23 cellular contexts compared by ENCODE assay signal in the genomic region with DNA sequence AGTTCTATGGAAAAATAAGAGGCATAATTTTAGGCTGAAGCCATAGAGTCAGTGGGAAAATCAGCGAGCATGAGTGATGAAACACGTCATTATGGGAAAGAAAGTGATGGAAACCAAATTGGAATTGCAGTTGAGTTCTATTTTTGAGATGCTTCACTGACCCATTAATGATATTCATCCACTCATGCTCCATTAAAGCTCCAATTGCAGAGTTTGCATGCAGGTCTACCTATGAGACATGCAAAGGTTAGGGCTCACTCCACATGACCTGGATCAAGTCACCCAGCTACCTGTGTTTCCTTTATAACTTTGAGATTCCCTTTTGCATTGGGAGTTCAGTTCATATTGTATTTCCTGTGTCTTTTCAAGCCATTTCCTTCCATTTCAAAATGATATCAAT. TPM values are rescaled to one million over a fixed set of nuclear protein-coding genes. Genes with fewer than 3 reads are reported as not detected.
DNase-seq lines count a peak whose midpoint lies in the region; ATAC-seq, FAIRE-seq and TF ChIP-seq lines count a peak whose summit lies in the region.
"Had no signal": no experiment of that assay in that cellular context is flagged by ENCODE, and none has a peak within 500 bp of the region (broad histone marks: within the 10 kb centered on the region; RNA-seq: fewer than 3 reads in every experiment).

No MANE protein-coding gene starts in this region.

- POLR2A ChIA-PET in GM12878 (lab: Charles Lee): no interaction called here

- no peak for TF ChIP-seq CTCF in GM12878 (IDR thresholded peaks at IDR 0.05 in 2 of 3, conservative IDR thresholded peaks at IDR 0.05 in 1 of 3; ENCODE audit: control insufficient read depth in 2 of 3, extremely low read depth in 1 of 3, insufficient read depth in 1 of 3, low read depth in 3 of 3, low read length in 3 of 3)
- no peak for TF ChIP-seq CTCF in neural cell (IDR thresholded peaks at IDR 0.05; ENCODE audit: poor library complexity, severe bottlenecking)

- no peak overlapping the region for H3K4me3 ChIP-seq in GM12878
- H3K4me3 ChIP-seq in neural cell (ENCODE audit: low read length): no peak overlapping the region
- H3K4me3 ChIP-seq: A549; BLaER1 treated with 17β-estradiol and CSF1 and Interleukin-3, amounts not matched to agents 10 nM and 100 nM; HAP-1 had no signal

- H3F3A ChIP-seq in neural cell (ENCODE audit: insufficient read depth, low read length, poor library complexity, severe bottlenecking): no peaks in the 10 kb centered on the region

- H4K20me1 ChIP-seq in GM12878 (ENCODE audit: control insufficient read depth, insufficient read depth) (no peaks in the 10 kb centered on the region), neural cell (ENCODE audit: insufficient read depth) (no peaks in the 10 kb centered on the region)
- H4K20me1 ChIP-seq: BLaER1 treated with 17β-estradiol and CSF1 and Interleukin-3, amounts not matched to agents 10 nM and 100 nM had no signal

- no peak overlapping the region for H3K4me2 ChIP-seq in GM12878 (ENCODE audit: control insufficient read depth, insufficient read depth)
- no peak overlapping the region for H3K4me2 ChIP-seq in neural cell (ENCODE audit: low read length)
- H3K4me2 ChIP-seq: A549; BLaER1 treated with 17β-estradiol and CSF1 and Interleukin-3, amounts not matched to agents 10 nM and 100 nM had no signal

- RAD21 ChIA-PET in GM12878 (lab: Charles Lee; ENCODE audit: unreplicated experiment): no interaction called here

- DNase-seq in DMS79 treated with DMSO at 0.1 percent for 48 hours (lab: John Stamatoyannopoulos, UW): peak; percentile 4
- DNase-seq in GM12878 (ENCODE audit: low read depth, low spot score): no peak
- DNase-seq in NCI-H226: no peak
- no peak for DNase-seq in activated naive CD4-positive, alpha-beta T cell treated with anti-CD3 and anti-CD28 coated beads, Interleukin-2, amount 50 U/mL, for 16 hours
- DNase-seq: 8988T; ACHN; AML-193; BE2C; CD4-positive, alpha-beta T cell; CD8-positive, alpha-beta memory T cell; DMS 273 treated with DMSO at 0.1 percent for 48 hours; DND-41; GOT3; HFFc6 had no signal

- H3K79me2 ChIP-seq in GM12878 (ENCODE audit: control insufficient read depth, insufficient read depth, low read length): no peaks in the 10 kb centered on the region
- H3K79me2 ChIP-seq in neural cell (replicated peaks; ENCODE audit: insufficient read depth, low read length): no peaks in the 10 kb centered on the region

- H3K27ac ChIP-seq in GM12878 (ENCODE audit: control insufficient read depth, insufficient read depth): no peak overlapping the region
- H3K27ac ChIP-seq in neural cell (ENCODE audit: low read length): peak overlapping the region; percentile 53
- H3K27ac ChIP-seq: A549; BLaER1 treated with 17β-estradiol and CSF1 and Interleukin-3, amounts not matched to agents 10 nM and 100 nM had no signal

- H3K9me3 ChIP-seq in GM12878 (replicated peaks; ENCODE audit: control insufficient read depth, insufficient read depth, low read length): no peaks in the 10 kb centered on the region
- no peaks in the 10 kb centered on the region for H3K9me3 ChIP-seq in neural cell (ENCODE audit: low read length)
- H3K9me3 ChIP-seq: A549, BE2C, HAP-1 had no signal

- ATAC-seq in GM12878 (no peak), GM18873 (IDR thresholded peaks at IDR 0.05; ENCODE audit: low FRiP score, unreplicated experiment) (no peak)
- ATAC-seq: A549 had no signal

- SMC1A ChIA-PET in GM12878 (lab: Charles Lee; ENCODE audit: uncharacterized antibody, unreplicated experiment): interaction anchor here (0.7 kb wide), 1 partner anchor 163 kb away, joined by 3 read pairs; no protein-coding TSS in a partner anchor

- TF ChIP-seq RAD21 in GM12878 (IDR thresholded peaks at IDR 0.05; ENCODE audit: insufficient read depth, low read depth, low read length): no peak
- TF ChIP-seq RAD21 in neural cell (conservative IDR thresholded peaks at IDR 0.05): no peak

- CTCF ChIA-PET in GM12878 (lab: Yijun Ruan, JAX): interaction anchor here (0.6 kb wide), 1 partner anchor 212 kb away, joined by 4 read pairs; no protein-coding TSS in a partner anchor

- no peaks in the 10 kb centered on the region for H3K9me2 ChIP-seq in neural cell (ENCODE audit: insufficient read depth, low read length)

- H2AFZ ChIP-seq in GM12878 (ENCODE audit: control insufficient read depth, low read depth, low read length) (no peak overlapping the region), neural cell (ENCODE audit: low read depth, low read length) (no peak overlapping the region)

- no peak overlapping the region for H3K9ac ChIP-seq in GM12878 (ENCODE audit: control insufficient read depth, insufficient read depth, low read length)
- no peak overlapping the region for H3K9ac ChIP-seq in neural cell (ENCODE audit: low read length)
- H3K9ac ChIP-seq: BLaER1 treated with 17β-estradiol and CSF1 and Interleukin-3, amounts not matched to agents 10 nM and 100 nM had no signal

- no TSS peak for BruUV-seq in GM12878 (replicated peaks; lab: Mats Ljungman, UMichigan)

- H3K27me3 ChIP-seq in GM12878 (replicated peaks in 1 of 2; ENCODE audit: control insufficient read depth in 2 of 2, insufficient read depth in 2 of 2, low read length in 1 of 2) (no peaks in the 10 kb centered on the region; a peak in 1 of 4 replicates), neural cell (ENCODE audit: insufficient read depth, low read depth, low read length) (no peaks in the 10 kb centered on the region)
- H3K27me3 ChIP-seq: BE2C; BLaER1 treated with 17β-estradiol and CSF1 and Interleukin-3, amounts not matched to agents 10 nM and 100 nM had no signal

- peak; percentile 56 for FAIRE-seq in GM12878 (lab: Jason Lieb, UNC)
- FAIRE-seq: A549, D721Med, G401.6, H54 had no signal

- WGBS in GM12878 (ENCODE audit: insufficient coverage, insufficient replicate concordance, low lambda C conversion rate, missing lambda C conversion rate): 0% methylated on average over 2 of the region's 2 CpGs

- TF ChIP-seq EP300 in GM12878 (IDR thresholded peaks at IDR 0.05; ENCODE audit: borderline replicate concordance in 1 of 2, control insufficient read depth in 1 of 2, low read depth in 2 of 2, low read length in 2 of 2) (no peak), neural cell (conservative IDR thresholded peaks at IDR 0.05; ENCODE audit: poor library complexity, severe bottlenecking) (no peak)

- H3K36me3 ChIP-seq in GM12878 (ENCODE audit: control insufficient read depth in 2 of 2, insufficient read depth in 2 of 2, low read length in 1 of 2) (no peaks in the 10 kb centered on the region), neural cell (ENCODE audit: insufficient read depth, low read length) (no peaks in the 10 kb centered on the region)
- H3K36me3 ChIP-seq: BE2C; BLaER1 treated with 17β-estradiol and CSF1 and Interleukin-3, amounts not matched to agents 10 nM and 100 nM; HAP-1 had no signal

- H3K4me1 ChIP-seq in GM12878 (ENCODE audit: control insufficient read depth, insufficient read depth, low read length): no peaks in the 10 kb centered on the region
- H3K4me1 ChIP-seq: A549; BE2C; BLaER1 treated with 17β-estradiol and CSF1 and Interleukin-3, amounts not matched to agents 10 nM and 100 nM had no signal

- in situ Hi-C loops in GM12878 (cut with MboI): no loop called here

- intact Hi-C loops in GM12878 (cut with micrococcal nuclease; ENCODE audit: unreplicated experiment): no loop called here

- no peak for TF ChIP-seq POLR2A in GM12878 (IDR thresholded peaks at IDR 0.05; ENCODE audit: low read depth, low read length)

RNA-seq across cellular contexts. Expression of gene KRTAP2-4, which starts 8.0 kb away (rescaled TPM):
- not detected in 2 replicates for total RNA-seq in GM12878 (2013; cell fraction: nucleolus; rRNA removed)
- total RNA-seq in GM12878 (2014; rRNA removed): not detected in 2 replicates
- total RNA-seq in GM12878 (2014; rRNA removed; fragmentation: Illumina TruSeq; extraction: Trizol): not detected in 2 replicates
- total RNA-seq in GM12878 (2021): not detected in 2 replicates
- not detected for polyA plus RNA-seq in GM12878 (2011; ENCODE audit: low read depth)
- not detected in 2 replicates for polyA plus RNA-seq in GM12878 (2011; rRNA removed)
- polyA plus RNA-seq in GM12878 (2011; cell fraction: cytosol; rRNA removed): not detected in 2 replicates
- not detected in 2 replicates for polyA plus RNA-seq in GM12878 (2011; cell fraction: nucleus; rRNA removed)
- not detected in 2 replicates for polyA plus RNA-seq in GM12878 (2012)
- not detected in 2 replicates for polyA plus RNA-seq in GM12878 (2014; fragmentation: Illumina TruSeq; extraction: Trizol)
- polyA plus RNA-seq in GM12878 (2014; fragmentation: Nextera tagmentation; extraction: Ambion mirVana): not detected
- not detected in 2 replicates for polyA plus RNA-seq in GM12878 (2014; rRNA removed)
- polyA plus RNA-seq in GM12878 (2016; fragmentation: Nextera tagmentation; extraction: Ambion mirVana): not detected
- polyA minus RNA-seq in GM12878 (2011; rRNA and poly(A)+ RNA removed): not detected in 2 replicates
- not detected in 2 replicates for polyA minus RNA-seq in GM12878 (2011; cell fraction: cytosol; rRNA and poly(A)+ RNA removed)
- polyA minus RNA-seq in GM12878 (2011; cell fraction: nucleus; rRNA and poly(A)+ RNA removed): not detected in 2 replicates
- polyA plus RNA-seq in neural cell: not detected in 2 replicates
- polyA minus RNA-seq in neural cell: not detected in 2 replicates
- total RNA-seq: CD4-positive, alpha-beta T cell; CD8-positive, alpha-beta memory T cell; HFFc6 had no signal
- polyA plus RNA-seq: A549; CD14-positive monocyte; CD8-positive, alpha-beta memory T cell had no signal

RNA-seq across cellular contexts. Expression of gene KRTAP4-7, which starts 10.3 kb away (rescaled TPM):
- total RNA-seq in GM12878 (2013; cell fraction: nucleolus; rRNA removed): not detected in 2 replicates
- total RNA-seq in GM12878 (2014; rRNA removed) (not detected in 2 replicates), GM12878 (2014; rRNA removed; fragmentation: Illumina TruSeq; extraction: Trizol) (not detected in 2 replicates), GM12878 (2021) (not detected in 2 replicates)
- not detected for polyA plus RNA-seq in GM12878 (2011; ENCODE audit: low read depth)
- polyA plus RNA-seq in GM12878 (2011; rRNA removed) (not detected in 2 replicates), GM12878 (2014; fragmentation: Illumina TruSeq; extraction: Trizol) (not detected in 2 replicates), GM12878 (2014; fragmentation: Nextera tagmentation; extraction: Ambion mirVana) (not detected), GM12878 (2014; rRNA removed) (not detected in 2 replicates), GM12878 (2016; fragmentation: Nextera tagmentation; extraction: Ambion mirVana) (not detected), neural cell (not detected in 2 replicates)
- polyA plus RNA-seq in GM12878 (2011; cell fraction: cytosol; rRNA removed): not detected in 2 replicates
- polyA plus RNA-seq in GM12878 (2011; cell fraction: nucleus; rRNA removed): not detected in 2 replicates
- 0.11 TPM in 1 of 2 replicates, not detected in the other for polyA plus RNA-seq in GM12878 (2012)
- not detected in 2 replicates for polyA minus RNA-seq in GM12878 (2011; rRNA and poly(A)+ RNA removed)
- polyA minus RNA-seq in GM12878 (2011; cell fraction: cytosol; rRNA and poly(A)+ RNA removed): not detected in 2 replicates
- not detected in 2 replicates for polyA minus RNA-seq in GM12878 (2011; cell fraction: nucleus; rRNA and poly(A)+ RNA removed)
- not detected in 2 replicates for polyA minus RNA-seq in neural cell
- total RNA-seq: CD4-positive, alpha-beta T cell; CD8-positive, alpha-beta memory T cell; HFFc6 had no signal
- polyA plus RNA-seq: A549; CD14-positive monocyte; CD8-positive, alpha-beta memory T cell had no signal

RNA-seq across cellular contexts. Expression of gene KRTAP2-3, which starts 13.8 kb away (rescaled TPM):
- total RNA-seq in GM12878 (2013; cell fraction: nucleolus; rRNA removed): not detected in 2 replicates
- total RNA-seq in GM12878 (2014; rRNA removed): not detected in 2 replicates
- total RNA-seq in GM12878 (2014; rRNA removed; fragmentation: Illumina TruSeq; extraction: Trizol): not detected in 2 replicates
- not detected in 2 replicates for total RNA-seq in GM12878 (2021)
- polyA plus RNA-seq in GM12878 (2011; ENCODE audit: low read depth): not detected
- not detected in 2 replicates for polyA plus RNA-seq in GM12878 (2011; rRNA removed)
- not detected in 2 replicates for polyA plus RNA-seq in GM12878 (2011; cell fraction: cytosol; rRNA removed)
- not detected in 2 replicates for polyA plus RNA-seq in GM12878 (2011; cell fraction: nucleus; rRNA removed)
- polyA plus RNA-seq in GM12878 (2012): not detected in 2 replicates
- not detected in 2 replicates for polyA plus RNA-seq in GM12878 (2014; fragmentation: Illumina TruSeq; extraction: Trizol)
- not detected for polyA plus RNA-seq in GM12878 (2014; fragmentation: Nextera tagmentation; extraction: Ambion mirVana)
- polyA plus RNA-seq in GM12878 (2014; rRNA removed): not detected in 2 replicates
- not detected for polyA plus RNA-seq in GM12878 (2016; fragmentation: Nextera tagmentation; extraction: Ambion mirVana)
- polyA minus RNA-seq in GM12878 (2011; rRNA and poly(A)+ RNA removed): not detected in 2 replicates
- not detected in 2 replicates for polyA minus RNA-seq in GM12878 (2011; cell fraction: cytosol; rRNA and poly(A)+ RNA removed)
- not detected in 2 replicates for polyA minus RNA-seq in GM12878 (2011; cell fraction: nucleus; rRNA and poly(A)+ RNA removed)
- not detected in 2 replicates for polyA plus RNA-seq in neural cell
- not detected in 2 replicates for polyA minus RNA-seq in neural cell
- total RNA-seq: CD4-positive, alpha-beta T cell; CD8-positive, alpha-beta memory T cell had no signal
- polyA plus RNA-seq: A549; CD14-positive monocyte; CD8-positive, alpha-beta memory T cell had no signal

RNA-seq across cellular contexts. Expression of gene KRTAP2-2, which starts 18.6 kb away (rescaled TPM):
- total RNA-seq in GM12878 (2013; cell fraction: nucleolus; rRNA removed): not detected in 2 replicates
- total RNA-seq in GM12878 (2014; rRNA removed): not detected in 2 replicates
- total RNA-seq in GM12878 (2014; rRNA removed; fragmentation: Illumina TruSeq; extraction: Trizol): not detected in 2 replicates
- not detected in 2 replicates for total RNA-seq in GM12878 (2021)
- polyA plus RNA-seq in GM12878 (2011; ENCODE audit: low read depth): not detected
- polyA plus RNA-seq in GM12878 (2011; rRNA removed): not detected in 2 replicates
- polyA plus RNA-seq in GM12878 (2011; cell fraction: cytosol; rRNA removed): not detected in 2 replicates
- polyA plus RNA-seq in GM12878 (2011; cell fraction: nucleus; rRNA removed): not detected in 2 replicates
- polyA plus RNA-seq in GM12878 (2012): not detected in 2 replicates
- polyA plus RNA-seq in GM12878 (2014; fragmentation: Illumina TruSeq; extraction: Trizol): not detected in 2 replicates
- polyA plus RNA-seq in GM12878 (2014; fragmentation: Nextera tagmentation; extraction: Ambion mirVana): not detected
- not detected in 2 replicates for polyA plus RNA-seq in GM12878 (2014; rRNA removed)
- not detected for polyA plus RNA-seq in GM12878 (2016; fragmentation: Nextera tagmentation; extraction: Ambion mirVana)
- not detected in 2 replicates for polyA minus RNA-seq in GM12878 (2011; rRNA and poly(A)+ RNA removed)
- polyA minus RNA-seq in GM12878 (2011; cell fraction: cytosol; rRNA and poly(A)+ RNA removed): not detected in 2 replicates
- polyA minus RNA-seq in GM12878 (2011; cell fraction: nucleus; rRNA and poly(A)+ RNA removed): not detected in 2 replicates
- polyA plus RNA-seq in neural cell: not detected in 2 replicates
- polyA minus RNA-seq in neural cell: not detected in 2 replicates
- total RNA-seq: CD4-positive, alpha-beta T cell; CD8-positive, alpha-beta memory T cell had no signal
- polyA plus RNA-seq: A549; CD14-positive monocyte; CD8-positive, alpha-beta memory T cell had no signal

RNA-seq across cellular contexts. Expression of gene KRTAP4-8, which starts 24.3 kb away (rescaled TPM):
- total RNA-seq in GM12878 (2013; cell fraction: nucleolus; rRNA removed): not detected in 2 replicates
- total RNA-seq in GM12878 (2014; rRNA removed) (not detected in 2 replicates), GM12878 (2014; rRNA removed; fragmentation: Illumina TruSeq; extraction: Trizol) (not detected in 2 replicates), GM12878 (2021) (not detected in 2 replicates)
- not detected for polyA plus RNA-seq in GM12878 (2011; ENCODE audit: low read depth)
- polyA plus RNA-seq in GM12878 (2011; rRNA removed) (not detected in 2 replicates), GM12878 (2014; fragmentation: Illumina TruSeq; extraction: Trizol) (not detected in 2 replicates), GM12878 (2014; fragmentation: Nextera tagmentation; extraction: Ambion mirVana) (not detected), GM12878 (2014; rRNA removed) (not detected in 2 replicates), GM12878 (2016; fragmentation: Nextera tagmentation; extraction: Ambion mirVana) (not detected), neural cell (not detected in 2 replicates)
- polyA plus RNA-seq in GM12878 (2011; cell fraction: cytosol; rRNA removed): not detected in 2 replicates
- not detected in 2 replicates for polyA plus RNA-seq in GM12878 (2011; cell fraction: nucleus; rRNA removed)
- not detected in 2 replicates for polyA plus RNA-seq in GM12878 (2012)
- not detected in 2 replicates for polyA minus RNA-seq in GM12878 (2011; rRNA and poly(A)+ RNA removed)
- not detected in 2 replicates for polyA minus RNA-seq in GM12878 (2011; cell fraction: cytosol; rRNA and poly(A)+ RNA removed)
- polyA minus RNA-seq in GM12878 (2011; cell fraction: nucleus; rRNA and poly(A)+ RNA removed): not detected in 2 replicates
- not detected in 2 replicates for polyA minus RNA-seq in neural cell
- total RNA-seq: CD4-positive, alpha-beta T cell; CD8-positive, alpha-beta memory T cell; HFFc6 had no signal
- polyA plus RNA-seq: A549; CD14-positive monocyte; CD8-positive, alpha-beta memory T cell had no signal
